In genomic region chr7:157487046-157487770, GRCh38 we compare ENCODE assay signal across 17 cellular contexts.
"Had no signal": no experiment of that assay in that cellular context is flagged by ENCODE, and none has a peak within 500 bp of the region (broad histone marks: within the 10 kb centered on the region; RNA-seq: fewer than 3 reads in every experiment).

No MANE protein-coding gene starts in this region.

- H3K4me1 ChIP-seq: gastroesophageal sphincter, heart left ventricle had no signal

- DNase-seq: activated B cell treated with CpG ODN at 0.5 μM for 24 hours; activated CD4-positive, alpha-beta T cell treated with anti-CD3 and anti-CD28 coated beads for 48 hours; activated naive CD4-positive, alpha-beta T cell treated with anti-CD3 and anti-CD28 coated beads, Interleukin-2, amount 10 ng/mL, durations not matched to agents 7 days and 5 days; brain microvascular endothelial cell; central memory CD4-positive, alpha-beta T cell; cortex of kidney; effector CD4-positive, alpha-beta T cell; mesenchymal stem cell; naive thymus-derived CD8-positive, alpha-beta T cell; retina; trophoblast cell had no signal

- H3K36me3 ChIP-seq: brain microvascular endothelial cell, gastroesophageal sphincter, heart left ventricle had no signal

- H3K4me3 ChIP-seq: gastroesophageal sphincter, heart left ventricle, SK-N-MC had no signal

- H3K27me3 Mint-ChIP-seq: activated B cell treated with CpG ODN at 0.5 μM for 24 hours had no signal

- H3K4me3 Mint-ChIP-seq: activated B cell treated with CpG ODN at 0.5 μM for 24 hours; activated naive CD4-positive, alpha-beta T cell treated with anti-CD3 and anti-CD28 coated beads, Interleukin-2, amount 10 ng/mL, durations not matched to agents 7 days and 5 days; stimulated activated naive CD8-positive, alpha-beta T cell treated with anti-CD3 and anti-CD28 coated beads, Interleukin-15, Interleukin-2, amounts not matched to agents 100 ng/mL and 50 ng/mL, for 24 hours; T-helper 2 cell treated with Interferon-gamma antibody and Interleukin-4, amounts not matched to agents 5 μg/mL and 100 μg/mL, for 36 hours had no signal

- ATAC-seq: esophagus mucosa; gastroesophageal sphincter; heart left ventricle; naive thymus-derived CD8-positive, alpha-beta T cell had no signal

- H3K27ac ChIP-seq: brain microvascular endothelial cell, gastroesophageal sphincter, heart left ventricle, SK-N-MC had no signal

- H3K27ac Mint-ChIP-seq: activated B cell treated with CpG ODN at 0.5 μM for 24 hours; activated naive CD4-positive, alpha-beta T cell treated with anti-CD3 and anti-CD28 coated beads, Interleukin-2, amount 10 ng/mL, durations not matched to agents 7 days and 5 days; stimulated activated naive CD8-positive, alpha-beta T cell treated with anti-CD3 and anti-CD28 coated beads, Interleukin-15, Interleukin-2, amounts not matched to agents 100 ng/mL and 50 ng/mL, for 24 hours; T-helper 2 cell treated with Interferon-gamma antibody and Interleukin-4, amounts not matched to agents 5 μg/mL and 100 μg/mL, for 36 hours had no signal

- H3K27me3 ChIP-seq: brain microvascular endothelial cell had no signal
